27 cellular contexts compared by ENCODE assay signal in the genomic region with DNA sequence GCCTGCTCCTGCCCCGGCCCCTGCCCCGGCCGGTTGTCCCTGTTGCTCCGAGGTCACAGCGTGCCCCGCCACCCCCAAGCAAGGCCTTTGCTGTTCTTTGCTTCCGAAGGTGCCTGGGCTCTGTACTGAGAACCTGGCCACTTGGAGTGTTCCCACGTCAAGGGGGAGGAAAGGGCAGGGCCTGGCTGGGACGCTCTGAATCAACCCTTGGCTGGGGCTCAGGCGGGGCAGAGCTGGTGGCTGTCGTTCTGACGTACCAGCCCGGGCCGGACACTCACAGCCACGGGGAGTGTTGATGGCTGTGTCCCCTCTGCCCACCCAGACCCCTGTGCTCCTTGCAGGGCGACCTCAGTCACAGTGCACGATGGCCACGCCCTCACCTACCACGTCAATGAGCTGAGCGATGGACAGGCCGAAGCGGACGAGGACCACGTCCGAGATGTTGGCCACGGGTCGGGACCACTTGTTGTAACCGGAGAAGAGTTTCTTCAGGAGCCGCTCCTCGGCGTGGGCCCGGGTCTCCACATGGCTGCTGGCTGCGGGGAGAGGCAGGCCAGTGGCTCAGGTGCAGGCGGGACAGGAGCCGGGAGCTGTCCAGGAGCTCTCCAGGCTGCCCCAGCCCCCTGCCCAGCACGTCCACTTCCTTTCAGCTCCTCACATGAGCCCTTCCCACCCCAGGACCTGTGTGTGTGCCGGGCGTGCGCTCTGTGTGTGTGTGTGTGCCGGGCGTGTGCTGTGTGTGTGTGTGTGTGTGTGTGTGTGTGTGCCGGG. TPM values are rescaled to one million over a fixed set of nuclear protein-coding genes. Genes with fewer than 3 reads are reported as not detected.
DNase-seq lines count a peak whose midpoint lies in the region; ATAC-seq and TF ChIP-seq lines count a peak whose summit lies in the region.
"Had no signal": no experiment of that assay in that cellular context is flagged by ENCODE, and none has a peak within 500 bp of the region (broad histone marks: within the 10 kb centered on the region; RNA-seq: fewer than 3 reads in every experiment).

No MANE protein-coding gene starts in this region.

- intact Hi-C loops in right cardiac atrium (cut with DNase I) = no loop called here
- intact Hi-C loops in left cardiac atrium (cut with DNase I) = no loop called here
- intact Hi-C loops in breast epithelium (cut with DNase I; ENCODE audit: low total_unique reads) = no loop called here

- H3K4me1 Mint-ChIP-seq in brain = peaks cover 24% of the 10 kb centered on the region
- peaks cover 5 to 6% of the 10 kb centered on the region in 2 donors for H3K4me1 Mint-ChIP-seq in stimulated activated naive B cell treated with anti-CD40 and anti-IgM and Interleukin-4, amounts not matched to agents 10 μg/mL and 1 μg/mL and 100 μg/mL, for 72 hours
- H3K4me1 Mint-ChIP-seq in activated T-cell treated with anti-CD3 and anti-CD28 coated beads, Interleukin-2, amount 50 U/mL, for 72 hours (ENCODE audit: low read depth) = peaks cover 6% of the 10 kb centered on the region

- H3K9me3 ChIP-seq in right cardiac atrium (ENCODE audit: control insufficient read depth, low read length) (no peaks in the 10 kb centered on the region), breast epithelium (no peaks in the 10 kb centered on the region)
- H3K9me3 ChIP-seq: BLaER1 had no signal

- H3K4me1 ChIP-seq in right cardiac atrium (ENCODE audit: control insufficient read depth, insufficient read depth, low read length) (no peaks in the 10 kb centered on the region), breast epithelium (no peaks in the 10 kb centered on the region)

- H3K36me3 Mint-ChIP-seq in brain = no peaks in the 10 kb centered on the region
- peaks cover 0 to 3% of the 10 kb centered on the region in 2 donors for H3K36me3 Mint-ChIP-seq in stimulated activated naive B cell treated with anti-CD40 and anti-IgM and Interleukin-4, amounts not matched to agents 10 μg/mL and 1 μg/mL and 100 μg/mL, for 72 hours
- H3K36me3 Mint-ChIP-seq in activated T-cell treated with anti-CD3 and anti-CD28 coated beads, Interleukin-2, amount 50 U/mL, for 72 hours (ENCODE audit: insufficient read depth in 2 of 2) = no peaks in the 10 kb centered on the region
- H3K36me3 Mint-ChIP-seq: CD4-positive, CD25-positive, alpha-beta regulatory T cell had no signal

- H3K27me3 Mint-ChIP-seq in brain = peaks cover 6% of the 10 kb centered on the region
- H3K27me3 Mint-ChIP-seq in stimulated activated naive B cell treated with anti-CD40 and anti-IgM and Interleukin-4, amounts not matched to agents 10 μg/mL and 1 μg/mL and 100 μg/mL, for 72 hours = peaks cover 43 to 51% of the 10 kb centered on the region in 2 donors
- H3K27me3 Mint-ChIP-seq in activated T-cell treated with anti-CD3 and anti-CD28 coated beads, Interleukin-2, amount 50 U/mL, for 72 hours (ENCODE audit: low read depth) = peaks cover 11% of the 10 kb centered on the region

- H3K27me3 ChIP-seq in right cardiac atrium (ENCODE audit: control insufficient read depth, insufficient read depth) (no peaks in the 10 kb centered on the region), breast epithelium (peaks cover 12 to 88% of the 10 kb centered on the region in 2 donors)

- WGBS in right cardiac atrium = 87% methylated on average over 42 of the region's 42 CpGs

- DNase-seq in right cardiac atrium = peak in 2 of 3 donors; percentile 42 to 51
- DNase-seq in left cardiac atrium = no peak
- DNase-seq in left lobe of liver (ENCODE audit: low spot score) = no peak
- DNase-seq in stimulated activated naive B cell treated with anti-CD40 and anti-IgM and Interleukin-4, amounts not matched to agents 10 μg/mL and 1 μg/mL and 100 μg/mL, for 72 hours = no peak
- no peak for DNase-seq in activated T-cell treated with anti-CD3 and anti-CD28 coated beads, Interleukin-2, amount 50 U/mL, for 72 hours
- no peak for DNase-seq in breast epithelium (ENCODE audit: low spot score in 2 of 2)
- DNase-seq: CD4-positive, CD25-positive, alpha-beta regulatory T cell; DMS53; Kasumi-1; NCI-H1092 treated with DMSO at 0.1 percent for 48 hours; NCI-H1436 treated with DMSO at 0.1 percent for 48 hours; NCI-H187 treated with DMSO at 0.1 percent for 48 hours; NCI-H2107; NCI-H524; NCI-H748 treated with DMSO at 0.1 percent for 48 hours; NK-92 treated with Interleukin-12 subunit alpha and Interleukin-12 subunit beta, amount 100 ng/mL, for 24 hours; PC-9; SHP77 treated with DMSO at 0.1 percent for 48 hours had no signal

- peak overlapping the region in 4 of 5 experiments; percentile 78 to 81 (median 78) for H3K4me3 Mint-ChIP-seq in brain
- H3K4me3 Mint-ChIP-seq in stimulated activated naive B cell treated with anti-CD40 and anti-IgM and Interleukin-4, amounts not matched to agents 10 μg/mL and 1 μg/mL and 100 μg/mL, for 72 hours = no peak overlapping the region
- H3K4me3 Mint-ChIP-seq in activated T-cell treated with anti-CD3 and anti-CD28 coated beads, Interleukin-2, amount 50 U/mL, for 72 hours = no peak overlapping the region

- no peaks in the 10 kb centered on the region for H3K36me3 ChIP-seq in breast epithelium
- H3K36me3 ChIP-seq: BLaER1 had no signal

- H3K27ac Mint-ChIP-seq in brain = peak overlapping the region in 3 of 5 experiments; percentile 69 to 77 (median 76)
- no peak overlapping the region for H3K27ac Mint-ChIP-seq in stimulated activated naive B cell treated with anti-CD40 and anti-IgM and Interleukin-4, amounts not matched to agents 10 μg/mL and 1 μg/mL and 100 μg/mL, for 72 hours
- H3K27ac Mint-ChIP-seq in activated T-cell treated with anti-CD3 and anti-CD28 coated beads, Interleukin-2, amount 50 U/mL, for 72 hours = no peak overlapping the region
- H3K27ac Mint-ChIP-seq: CD4-positive, CD25-positive, alpha-beta regulatory T cell had no signal

- H3K27ac ChIP-seq in right cardiac atrium (ENCODE audit: low read length) (no peak overlapping the region), breast epithelium (no peak overlapping the region)
- H3K27ac ChIP-seq: BLaER1, PC-9, SK-N-MC had no signal

- no peaks in the 10 kb centered on the region for H3K9me3 Mint-ChIP-seq in brain
- peaks cover 0 to 3% of the 10 kb centered on the region in 2 donors for H3K9me3 Mint-ChIP-seq in stimulated activated naive B cell treated with anti-CD40 and anti-IgM and Interleukin-4, amounts not matched to agents 10 μg/mL and 1 μg/mL and 100 μg/mL, for 72 hours
- no peaks in the 10 kb centered on the region for H3K9me3 Mint-ChIP-seq in activated T-cell treated with anti-CD3 and anti-CD28 coated beads, Interleukin-2, amount 50 U/mL, for 72 hours

- TF ChIP-seq CTCF in brain (conservative IDR thresholded peaks at IDR 0.05) (no peak), breast epithelium (IDR thresholded peaks at IDR 0.05) (no peak)

- H3K4me3 ChIP-seq in right cardiac atrium (ENCODE audit: low read length) = no peak overlapping the region
- no peak overlapping the region for H3K4me3 ChIP-seq in breast epithelium
- H3K4me3 ChIP-seq: BLaER1, PC-9, SK-N-MC had no signal

- TF ChIP-seq POLR2A in breast epithelium (IDR thresholded peaks at IDR 0.05) = no peak

- no peak for ATAC-seq in right cardiac atrium
- no peak for ATAC-seq in left cardiac atrium
- ATAC-seq in left lobe of liver = peak; percentile 4
- no peak for ATAC-seq in stimulated activated naive B cell treated with anti-CD40 and anti-IgM and Interleukin-4, amounts not matched to agents 10 μg/mL and 1 μg/mL and 100 μg/mL, for 72 hours (replicated peaks)
- ATAC-seq in activated T-cell treated with anti-CD3 and anti-CD28 coated beads, Interleukin-2, amount 50 U/mL, for 72 hours (replicated peaks in 1 of 2) = no peak
- ATAC-seq: HepG2 had no signal

RNA-seq across cellular contexts. Expression of a gene that starts 1.8 kb away (rescaled TPM):
- under 1 TPM in 3 of 4 donors, not detected in 1; 0.17 to 0.54 (median 0.38) TPM for total RNA-seq in right cardiac atrium
- 0.02 TPM for polyA plus RNA-seq in right cardiac atrium
- total RNA-seq in left cardiac atrium = under 1 TPM; 0.06 to 0.31 TPM
- 6.4 TPM for polyA plus RNA-seq in brain (ENCODE audit: insufficient read depth, low read depth, low replicate concordance)
- total RNA-seq in left lobe of liver = 145 TPM
- total RNA-seq in activated T-cell treated with anti-CD3 and anti-CD28 coated beads, Interleukin-2, amount 50 U/mL, for 72 hours = not detected
- total RNA-seq in breast epithelium = not detected
- total RNA-seq: CD4-positive, CD25-positive, alpha-beta regulatory T cell; Daoy; HepG2; HT-29; M059J; PC-9; RPMI7951 had no signal
- polyA plus RNA-seq: AG04450; CD4-positive, CD25-positive, alpha-beta regulatory T cell; HepG2 had no signal

Comparison
In these comparisons a context has a peak if more than half of its experiments do, and no peak if none do; other contexts are left out.
1. DNase-seq: peak in right cardiac atrium (2 of 3); none in left cardiac atrium (single experiment), left lobe of liver (single experiment), stimulated activated naive B cell treated with anti-CD40 and anti-IgM and Interleukin-4, amounts not matched to agents 10 μg/mL and 1 μg/mL and 100 μg/mL, for 72 hours (single experiment), activated T-cell treated with anti-CD3 and anti-CD28 coated beads, Interleukin-2, amount 50 U/mL, for 72 hours (0 of 2) and breast epithelium (0 of 2).
2. H3K27ac Mint-ChIP-seq: peak in brain (3 of 5); none in stimulated activated naive B cell treated with anti-CD40 and anti-IgM and Interleukin-4, amounts not matched to agents 10 μg/mL and 1 μg/mL and 100 μg/mL, for 72 hours (single experiment) and activated T-cell treated with anti-CD3 and anti-CD28 coated beads, Interleukin-2, amount 50 U/mL, for 72 hours (single experiment).
3. H3K4me3 Mint-ChIP-seq: peak in brain (4 of 5); none in stimulated activated naive B cell treated with anti-CD40 and anti-IgM and Interleukin-4, amounts not matched to agents 10 μg/mL and 1 μg/mL and 100 μg/mL, for 72 hours (0 of 2) and activated T-cell treated with anti-CD3 and anti-CD28 coated beads, Interleukin-2, amount 50 U/mL, for 72 hours (0 of 2).
4. RNA of a gene that starts 1.8 kb away (total RNA-seq): 145 TPM in left lobe of liver (single experiment); 0.17 to 0.54 TPM in right cardiac atrium, 0.06 to 0.31 TPM in left cardiac atrium, not detected in activated T-cell treated with anti-CD3 and anti-CD28 coated beads, Interleukin-2, amount 50 U/mL, for 72 hours and not detected in breast epithelium; every median in the first group is over 10 times any median in the second.